ENCODE assay signal across 27 cellular contexts in the genomic region with DNA sequence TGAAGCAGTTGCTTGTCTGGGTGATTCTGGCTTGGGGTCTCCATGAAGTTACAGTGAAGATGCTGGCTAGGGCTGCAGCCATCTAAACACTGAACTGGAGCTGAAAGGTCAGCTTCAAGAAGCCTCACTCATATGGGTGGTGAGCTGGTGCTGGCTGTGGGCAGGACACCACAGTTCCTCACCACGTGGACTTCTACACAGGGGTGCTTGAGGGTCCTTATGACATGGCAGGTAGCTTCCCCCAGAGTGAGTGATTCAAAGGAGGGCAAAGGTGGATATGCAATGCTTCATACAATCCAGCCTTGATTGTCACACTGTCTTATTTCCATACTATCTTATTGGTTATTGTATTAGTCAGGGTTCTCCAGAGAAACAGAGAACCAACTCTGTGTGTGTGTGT.
"Had no signal": no experiment of that assay in that cellular context is flagged by ENCODE, and none has a peak within 500 bp of the region (broad histone marks: within the 10 kb centered on the region; RNA-seq: fewer than 3 reads in every experiment).

No MANE protein-coding gene starts in this region.

- H3K9me3 Mint-ChIP-seq: activated CD8-positive, alpha-beta T cell treated with anti-CD3 and anti-CD28 coated beads for 36 hours; activated naive CD4-positive, alpha-beta T cell treated with anti-CD3 and anti-CD28 coated beads for 36 hours; activated T-cell treated with anti-CD3 and anti-CD28 coated beads, Interleukin-2, amount 50 U/mL, for 24 hours; activated T-helper 17 cell treated with anti-CD3 and anti-CD28 coated beads, Interleukin-2, amount 50 U/mL, for 72 hours; T-cell had no signal

- H3K27me3 Mint-ChIP-seq: activated T-helper 17 cell treated with anti-CD3 and anti-CD28 coated beads, Interleukin-2, amount 50 U/mL, for 72 hours had no signal

- ATAC-seq: activated CD8-positive, alpha-beta T cell treated with anti-CD3 and anti-CD28 coated beads for 36 hours; activated T-helper 17 cell treated with anti-CD3 and anti-CD28 coated beads, Interleukin-2, amount 50 U/mL, for 72 hours; Panc1; Right ventricle myocardium inferior; T-cell had no signal

- H3K27ac Mint-ChIP-seq: activated CD8-positive, alpha-beta T cell treated with anti-CD3 and anti-CD28 coated beads for 36 hours; activated naive CD4-positive, alpha-beta T cell treated with anti-CD3 and anti-CD28 coated beads for 36 hours; activated naive CD8-positive, alpha-beta T cell; activated T-cell treated with anti-CD3 and anti-CD28 coated beads, Interleukin-2, amount 50 U/mL, for 24 hours; activated T-helper 17 cell treated with anti-CD3 and anti-CD28 coated beads, Interleukin-2, amount 50 U/mL, for 72 hours; T-cell had no signal

- DNase-seq: activated CD4-positive, alpha-beta T cell treated with anti-CD3 and anti-CD28 coated beads, Interleukin-2, amount 50 U/mL, for 1 hour; activated CD4-positive, CD25-positive, alpha-beta regulatory T cell; activated CD8-positive, alpha-beta T cell treated with anti-CD3 and anti-CD28 coated beads for 36 hours; activated gamma-delta T cell; activated naive CD4-positive, alpha-beta T cell treated with anti-CD3 and anti-CD28 coated beads for 36 hours; activated T-cell treated with anti-CD3 and anti-CD28 coated beads, Interleukin-2, amount 50 U/mL, for 24 hours; adrenal gland; anterior cingulate cortex; caudate nucleus; KG1; NCI-H1048; NCI-H146; NCI-H2107; NCI-H2171 treated with DMSO at 0.1 percent for 48 hours; NCI-H226; NCI-H510A; NCI-H526 treated with DMSO at 0.1 percent for 48 hours; NK-92 treated with Interleukin-12 subunit alpha and Interleukin-12 subunit beta, amount 100 ng/mL, for 24 hours; OCI-M1; RPMI8226; T-cell; T-helper 2 cell; T1000 had no signal

- H3K36me3 Mint-ChIP-seq: activated naive CD8-positive, alpha-beta T cell; T-cell had no signal

- H3K4me3 Mint-ChIP-seq: activated CD8-positive, alpha-beta T cell treated with anti-CD3 and anti-CD28 coated beads for 36 hours; activated naive CD4-positive, alpha-beta T cell treated with anti-CD3 and anti-CD28 coated beads for 36 hours; activated naive CD8-positive, alpha-beta T cell; activated T-cell treated with anti-CD3 and anti-CD28 coated beads, Interleukin-2, amount 50 U/mL, for 24 hours; activated T-helper 17 cell treated with anti-CD3 and anti-CD28 coated beads, Interleukin-2, amount 50 U/mL, for 72 hours; T-cell had no signal
